8 cellular contexts compared by ENCODE assay signal in genomic region chr4:26322349-26322748, GRCh38. TPM values are rescaled to one million over a fixed set of nuclear protein-coding genes. Genes with fewer than 3 reads are reported as not detected.
DNase-seq lines count a peak whose midpoint lies in the region; ATAC-seq and TF ChIP-seq lines count a peak whose summit lies in the region.

No MANE protein-coding gene starts in this region.

- peak overlapping the region; percentile 93 for H3K4me3 ChIP-seq in lower lobe of right lung
- H3K4me3 ChIP-seq in urinary bladder (ENCODE audit: low read depth, low read length): peak overlapping the region; percentile 90

- peaks cover 7% of the 10 kb centered on the region for H3K9me3 Mint-ChIP-seq in activated naive CD8-positive, alpha-beta T cell treated with anti-CD3 and anti-CD28 coated beads, Interleukin-2, amount 50 U/mL, for 24 hours

- intact Hi-C loops in lower lobe of right lung (cut with DNase I): no loop called here

- peak; percentile 36 for DNase-seq in stimulated activated CD4-positive, alpha-beta T cell treated with anti-CD3 and anti-CD28 coated beads, Interleukin-4, amount 100 ng/mL, for 24 hours
- DNase-seq in stimulated activated CD4-positive, alpha-beta T cell treated with anti-CD3 and anti-CD28 coated beads, Interleukin-12 subunit alpha, Interleukin-12 subunit beta, amount 100 ng/mL, for 4 hours: no peak
- no peak for DNase-seq in activated naive CD8-positive, alpha-beta T cell treated with anti-CD3 and anti-CD28 coated beads, Interleukin-2, amount 50 U/mL, for 24 hours
- DNase-seq in lower lobe of right lung: no peak
- DNase-seq in HuH-7.5 (ENCODE audit: low spot score): no peak
- DNase-seq in A172 (ENCODE audit: low spot score): no peak

- peaks cover 56% of the 10 kb centered on the region for H3K4me1 Mint-ChIP-seq in activated naive CD8-positive, alpha-beta T cell treated with anti-CD3 and anti-CD28 coated beads, Interleukin-2, amount 50 U/mL, for 24 hours

- H3K27me3 Mint-ChIP-seq in activated naive CD8-positive, alpha-beta T cell treated with anti-CD3 and anti-CD28 coated beads, Interleukin-2, amount 50 U/mL, for 24 hours: no peaks in the 10 kb centered on the region

- peaks cover 24% of the 10 kb centered on the region for H3K36me3 Mint-ChIP-seq in activated naive CD8-positive, alpha-beta T cell treated with anti-CD3 and anti-CD28 coated beads, Interleukin-2, amount 50 U/mL, for 24 hours (ENCODE audit: low read depth)

- no peaks in the 10 kb centered on the region for H3K27me3 ChIP-seq in lower lobe of right lung (ENCODE audit: low read depth)

- H3K4me1 ChIP-seq in lower lobe of right lung: peaks cover 41% of the 10 kb centered on the region
- H3K4me1 ChIP-seq in urinary bladder (ENCODE audit: insufficient read depth): no peaks in the 10 kb centered on the region

- H3K27ac ChIP-seq in lower lobe of right lung (peak overlapping the region; percentile 93), urinary bladder (ENCODE audit: low read depth) (no peak overlapping the region)

- no peaks in the 10 kb centered on the region for H3K9me3 ChIP-seq in lower lobe of right lung

- no peak for TF ChIP-seq CTCF in lower lobe of right lung (IDR thresholded peaks at IDR 0.05)

- H3K36me3 ChIP-seq in lower lobe of right lung (no peaks in the 10 kb centered on the region), urinary bladder (ENCODE audit: insufficient read depth) (no peaks in the 10 kb centered on the region)

- 27% methylated on average over 7 of the region's 7 CpGs for WGBS in urinary bladder

- H3K27ac Mint-ChIP-seq in activated naive CD8-positive, alpha-beta T cell treated with anti-CD3 and anti-CD28 coated beads, Interleukin-2, amount 50 U/mL, for 24 hours: peak overlapping the region; percentile 96

- H3K4me3 Mint-ChIP-seq in activated naive CD8-positive, alpha-beta T cell treated with anti-CD3 and anti-CD28 coated beads, Interleukin-2, amount 50 U/mL, for 24 hours: peak overlapping the region; percentile 99

- ATAC-seq in activated naive CD8-positive, alpha-beta T cell treated with anti-CD3 and anti-CD28 coated beads, Interleukin-2, amount 50 U/mL, for 24 hours: no peak
- ATAC-seq in lower lobe of right lung (no peak), GM21825 (IDR thresholded peaks at IDR 0.05; ENCODE audit: unreplicated experiment) (no peak)

RNA-seq across cellular contexts. Expression of gene RBPJ, which starts 1.5 kb away (rescaled TPM):
- total RNA-seq in lower lobe of right lung: 118 TPM
- total RNA-seq in urinary bladder: 185 TPM
- 39.5 TPM for polyA plus RNA-seq in urinary bladder
- total RNA-seq in A172 (2014; rRNA removed; shearing (Covaris generic)): 31.1 and 41.3 TPM in 2 replicates
